In the genomic region with DNA sequence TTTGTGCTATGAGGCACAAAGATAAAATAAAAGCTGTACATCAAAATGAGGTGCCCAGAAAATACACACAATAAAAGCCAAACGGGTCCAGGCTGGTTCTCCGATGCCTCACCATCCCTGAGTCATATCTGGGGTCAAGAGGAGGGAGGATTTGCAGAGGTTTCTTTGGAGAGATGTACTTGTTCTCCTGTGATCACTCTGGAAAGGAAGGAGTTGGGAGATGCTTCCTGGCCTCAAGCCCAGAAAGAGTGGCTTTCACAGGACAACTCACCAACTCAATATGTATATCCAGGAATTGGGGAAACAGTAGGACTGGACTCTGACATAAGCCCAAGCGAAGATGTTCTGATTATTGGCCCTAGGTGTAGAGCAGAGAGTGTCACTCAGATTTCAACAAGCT, we compare ENCODE assay signal across 13 cellular contexts. TPM values are rescaled to one million over a fixed set of nuclear protein-coding genes. Genes with fewer than 3 reads are reported as not detected.
DNase-seq lines count a peak whose midpoint lies in the region; ATAC-seq and TF ChIP-seq lines count a peak whose summit lies in the region.
"Had no signal": no experiment of that assay in that cellular context is flagged by ENCODE, and none has a peak within 500 bp of the region (broad histone marks: within the 10 kb centered on the region; RNA-seq: fewer than 3 reads in every experiment).

No MANE protein-coding gene starts in this region.

- H3K4me3 Mint-ChIP-seq in T-helper 17 cell, result no peak overlapping the region
- no peak overlapping the region for H3K4me3 Mint-ChIP-seq in activated T-cell treated with anti-CD3 and anti-CD28 coated beads, Interleukin-2, amount 50 U/mL, for 72 hours
- H3K4me3 Mint-ChIP-seq: GM23338 had no signal

- no peak for TF ChIP-seq CTCF in fibroblast of lung (conservative IDR thresholded peaks at IDR 0.05 in 1 of 2, IDR thresholded peaks at IDR 0.05 in 1 of 2; ENCODE audit: low read depth in 1 of 2, low read length in 2 of 2)

- no peaks in the 10 kb centered on the region for H3K9me3 Mint-ChIP-seq in activated T-cell treated with anti-CD3 and anti-CD28 coated beads, Interleukin-2, amount 50 U/mL, for 72 hours
- H3K9me3 Mint-ChIP-seq: GM23338 had no signal

- no peaks in the 10 kb centered on the region for H3K9me3 ChIP-seq in fibroblast of lung (ENCODE audit: control insufficient read depth, insufficient read depth, low read depth, low read length)
- no peaks in the 10 kb centered on the region for H3K9me3 ChIP-seq in T-helper 17 cell (ENCODE audit: control insufficient read depth, low read length, poor library complexity, severe bottlenecking)

- H3K9ac ChIP-seq in fibroblast of lung (ENCODE audit: insufficient read depth, low read length) (no peak overlapping the region), rectal smooth muscle tissue (ENCODE audit: low read length) (no peak overlapping the region)

- DNase-seq in GM04503 (ENCODE audit: low read depth) (peak; percentile 84), RPMI7951 (ENCODE audit: low read depth) (peak; percentile 98), fibroblast of lung (ENCODE audit: low read depth in 2 of 2) (peak; percentile 83 to 94), T-helper 17 cell (no peak), NOMO-1 (lab: John Stamatoyannopoulos, UW; ENCODE audit: unreplicated experiment in 2 of 2) (no peak)
- DNase-seq in activated T-cell treated with anti-CD3 and anti-CD28 coated beads, Interleukin-2, amount 50 U/mL, for 72 hours, result no peak
- DNase-seq: erythroblast, NCI-H748 treated with DMSO at 0.1 percent for 48 hours, transverse colon had no signal

- H3K4me1 ChIP-seq in fibroblast of lung (ENCODE audit: control insufficient read depth, extremely low read depth, insufficient read depth, low read length) (peaks cover 14% of the 10 kb centered on the region), rectal smooth muscle tissue (ENCODE audit: control insufficient read depth, insufficient read depth, low read length) (no peaks in the 10 kb centered on the region)

- H3K27me3 Mint-ChIP-seq in T-helper 17 cell, result no peaks in the 10 kb centered on the region
- no peaks in the 10 kb centered on the region for H3K27me3 Mint-ChIP-seq in activated T-cell treated with anti-CD3 and anti-CD28 coated beads, Interleukin-2, amount 50 U/mL, for 72 hours (ENCODE audit: low read depth)
- H3K27me3 Mint-ChIP-seq: progenitor cell of endocrine pancreas had no signal

- H3K79me2 ChIP-seq in fibroblast of lung (ENCODE audit: control insufficient read depth, insufficient read depth, low read length), result no peaks in the 10 kb centered on the region

- ATAC-seq in T-helper 17 cell (no peak), GM18870 (IDR thresholded peaks at IDR 0.05; ENCODE audit: unreplicated experiment) (no peak)
- no peak for ATAC-seq in activated T-cell treated with anti-CD3 and anti-CD28 coated beads, Interleukin-2, amount 50 U/mL, for 72 hours (replicated peaks in 1 of 2)
- ATAC-seq: GM23338 had no signal

- no peak overlapping the region for H2AFZ ChIP-seq in fibroblast of lung (ENCODE audit: low read length)
- H2AFZ ChIP-seq: GM23338 had no signal

- no peak overlapping the region for H3K27ac ChIP-seq in fibroblast of lung (ENCODE audit: insufficient read depth, low read length)
- peak overlapping the region; percentile 22 for H3K27ac ChIP-seq in rectal smooth muscle tissue (ENCODE audit: low read depth, low read length)
- H3K27ac ChIP-seq: transverse colon had no signal

- H3K27me3 ChIP-seq in fibroblast of lung (ENCODE audit: control insufficient read depth, insufficient read depth, low read length) (no peaks in the 10 kb centered on the region), rectal smooth muscle tissue (ENCODE audit: control insufficient read depth, insufficient read depth, low read length) (no peaks in the 10 kb centered on the region)
- H3K27me3 ChIP-seq: transverse colon had no signal

- H3K27ac Mint-ChIP-seq in T-helper 17 cell, result no peak overlapping the region
- no peak overlapping the region for H3K27ac Mint-ChIP-seq in activated T-cell treated with anti-CD3 and anti-CD28 coated beads, Interleukin-2, amount 50 U/mL, for 72 hours
- H3K27ac Mint-ChIP-seq: GM23338 had no signal

- H4K20me1 ChIP-seq in fibroblast of lung (ENCODE audit: control insufficient read depth, extremely low read depth, insufficient read depth, low read length), result no peaks in the 10 kb centered on the region

- H3K4me1 Mint-ChIP-seq in T-helper 17 cell, result peaks cover 20% of the 10 kb centered on the region
- peaks cover 44% of the 10 kb centered on the region for H3K4me1 Mint-ChIP-seq in activated T-cell treated with anti-CD3 and anti-CD28 coated beads, Interleukin-2, amount 50 U/mL, for 72 hours (ENCODE audit: low read depth)
- H3K4me1 Mint-ChIP-seq: GM23338 had no signal

- no peak overlapping the region for H3K4me3 ChIP-seq in fibroblast of lung (replicated peaks in 1 of 4; ENCODE audit: control extremely low read depth in 1 of 4, insufficient read depth in 1 of 4, low read depth in 3 of 4, low read length in 4 of 4)
- no peak overlapping the region for H3K4me3 ChIP-seq in rectal smooth muscle tissue (ENCODE audit: low read length)
- H3K4me3 ChIP-seq: GM23338, transverse colon had no signal

- H3K36me3 ChIP-seq in fibroblast of lung (ENCODE audit: control insufficient read depth, insufficient read depth, low read length) (no peaks in the 10 kb centered on the region), rectal smooth muscle tissue (ENCODE audit: control insufficient read depth, insufficient read depth, low read length) (no peaks in the 10 kb centered on the region)
- H3K36me3 ChIP-seq: transverse colon had no signal

- peak overlapping the region; percentile 17 for H3K4me2 ChIP-seq in fibroblast of lung (ENCODE audit: extremely low read depth, insufficient read depth, low read length)
- H3K4me2 ChIP-seq: GM23338 had no signal

- H3K36me3 Mint-ChIP-seq in T-helper 17 cell (ENCODE audit: low read depth), result peaks cover 5% of the 10 kb centered on the region
- peaks cover 0 to 9% of the 10 kb centered on the region in 2 donors for H3K36me3 Mint-ChIP-seq in activated T-cell treated with anti-CD3 and anti-CD28 coated beads, Interleukin-2, amount 50 U/mL, for 72 hours (ENCODE audit: insufficient read depth in 2 of 2)

RNA-seq across cellular contexts. Expression of a gene that starts 51.9 kb away (rescaled TPM):
- 18.3 and 21.3 TPM in 2 replicates for total RNA-seq in RPMI7951 (2014; rRNA removed; shearing (Covaris generic))
- total RNA-seq in fibroblast of lung (8.2 and 19.7 TPM in 2 replicates), T-helper 17 cell (1 to 10 TPM; 7.9 to 8.7 TPM)
- polyA plus RNA-seq in fibroblast of lung, result 39.1 and 85.7 TPM in 2 replicates
- 23.0 and 47.2 TPM in 2 replicates for polyA plus RNA-seq in fibroblast of lung (2012)
- 1.0 and 3.1 TPM in 2 replicates for polyA minus RNA-seq in fibroblast of lung (ENCODE audit: low replicate concordance)
- total RNA-seq in activated T-cell treated with anti-CD3 and anti-CD28 coated beads, Interleukin-2, amount 50 U/mL, for 72 hours, result 1 to 10 TPM; 8.4 to 9.3 TPM

Comparison
In these comparisons a context has a peak if more than half of its experiments do, and no peak if none do; other contexts are left out.
1. DNase-seq: peak in GM04503 (single experiment), RPMI7951 (single experiment) and fibroblast of lung (2 of 2); none in T-helper 17 cell (0 of 3), activated T-cell treated with anti-CD3 and anti-CD28 coated beads, Interleukin-2, amount 50 U/mL, for 72 hours (0 of 2) and NOMO-1 (0 of 2).